Comparison of ENCODE assay signal across 1 cellular context in genomic region chr13:108322206-108322824, GRCh38.
TF ChIP-seq lines count a peak whose summit lies in the region.

No MANE protein-coding gene starts in this region.

TF ChIP-seq in GM23338, 12 proteins besides CTCF, POLR2A, EP300 and RAD21 (continued from another document):
- TF ChIP-seq REST (IDR thresholded peaks at IDR 0.05; ENCODE audit: unreplicated experiment), result no peak
- TF ChIP-seq ETS1 (IDR thresholded peaks at IDR 0.05), result no peak
- no peak for TF ChIP-seq EZH2 (IDR thresholded peaks at IDR 0.05; ENCODE audit: low read depth, unreplicated experiment)
- TF ChIP-seq EZH2phosphoT487 (IDR thresholded peaks at IDR 0.05; ENCODE audit: unreplicated experiment), result no peak
- no peak for TF ChIP-seq CREB1 (CRISPR knock-in tag; IDR thresholded peaks at IDR 0.05; ENCODE audit: low read depth)
- no peak for TF ChIP-seq JUNB (IDR thresholded peaks at IDR 0.05; ENCODE audit: unreplicated experiment)
- no peak for TF ChIP-seq STAT1 (IDR thresholded peaks at IDR 0.05; ENCODE audit: unreplicated experiment)
